8 cellular contexts compared by ENCODE assay signal in the genomic region with DNA sequence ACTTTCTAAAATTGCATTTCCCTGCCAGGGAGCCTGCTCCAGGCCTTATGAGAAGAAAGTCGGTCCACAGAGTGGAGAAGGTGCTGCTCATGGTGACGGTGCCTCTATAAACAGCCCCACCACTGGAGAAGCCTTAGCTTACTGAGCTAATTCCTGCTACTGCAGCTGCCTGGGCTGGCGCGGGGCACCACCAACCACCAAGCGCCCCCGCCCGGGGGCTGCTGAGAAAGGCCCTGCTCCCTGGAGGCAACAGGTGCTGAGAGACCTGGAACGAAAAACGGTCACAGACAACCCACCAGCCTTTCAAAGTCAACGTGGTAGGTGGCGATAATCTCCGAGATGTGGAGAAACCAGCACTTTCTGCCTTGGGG. TPM values are rescaled to one million over a fixed set of nuclear protein-coding genes. Genes with fewer than 3 reads are reported as not detected.
DNase-seq lines count a peak whose midpoint lies in the region; ATAC-seq and TF ChIP-seq lines count a peak whose summit lies in the region.

No MANE protein-coding gene starts in this region.

- no peak for TF ChIP-seq EP300 in sigmoid colon (IDR thresholded peaks at IDR 0.05)

- no peak for ATAC-seq in HG02852 (IDR thresholded peaks at IDR 0.05; ENCODE audit: unreplicated experiment)

- peak overlapping the region; percentile 55 to 78 (median 74) for H3K4me3 ChIP-seq in sigmoid colon

- intact Hi-C loops in sigmoid colon (cut with DNase I): no loop called here

- peaks cover 0 to 3% (median 0%) of the 10 kb centered on the region in 4 donors for H3K36me3 ChIP-seq in sigmoid colon

- H3K9me3 ChIP-seq in sigmoid colon: no peaks in the 10 kb centered on the region

- 16 to 26% methylated on average over 12 of the region's 12 CpGs for WGBS in sigmoid colon, 2 donors

- TF ChIP-seq CTCF in VCaP (conservative IDR thresholded peaks at IDR 0.05): 0 out of 2 replicates have a peak, but pooled peaks have one; percentile 13
- TF ChIP-seq CTCF in sigmoid colon (IDR thresholded peaks at IDR 0.05): no peak

- peak; percentile 24 to 54 (median 36) for DNase-seq in stimulated activated naive CD4-positive, alpha-beta T cell (lab: John Stamatoyannopoulos, UW)
- DNase-seq in stimulated activated naive CD4-positive, alpha-beta T cell treated with Interleukin-2 at 50 U/mL for 16 hours (lab: John Stamatoyannopoulos, UW): no peak
- DNase-seq in erythroblast (lab: John Stamatoyannopoulos, UW) (peak; percentile 54 to 63), sigmoid colon (peak; percentile 65), COLO829 (ENCODE audit: low spot score) (no peak), NCI-H345 treated with DMSO at 0.1 percent for 48 hours (lab: John Stamatoyannopoulos, UW; ENCODE audit: unreplicated experiment) (no peak)

- H3K4me1 ChIP-seq in sigmoid colon: peaks cover 0 to 49% (median 43%) of the 10 kb centered on the region in 4 donors

- peaks cover 0 to 5% (median 0%) of the 10 kb centered on the region in 3 donors for H3K27me3 ChIP-seq in sigmoid colon

- H3K27ac ChIP-seq in VCaP (peak overlapping the region; percentile 98), sigmoid colon (peak overlapping the region; percentile 97 to 98 (median 98))

- TF ChIP-seq POLR2A in erythroblast (IDR thresholded peaks at IDR 0.05; ENCODE audit: low read length): no peak
- no peak for TF ChIP-seq POLR2A in sigmoid colon (IDR thresholded peaks at IDR 0.05)

RNA-seq across cellular contexts. Expression of a gene that starts 2.9 kb away (rescaled TPM):
- 10 to 100 TPM; 23.5 to 57.3 (median 30.2) TPM for total RNA-seq in sigmoid colon
- polyA plus RNA-seq in sigmoid colon: 10 to 100 TPM in 1 of 3 donors, 1 to 10 TPM in 2; 7.4 to 34.4 (median 8.4) TPM

RNA-seq across cellular contexts. Expression of a gene that starts 3.8 kb away (rescaled TPM):
- 1 to 10 TPM; 3.5 to 8.6 (median 4.4) TPM for total RNA-seq in sigmoid colon
- 1 to 10 TPM; 3.6 to 9.3 (median 3.7) TPM for polyA plus RNA-seq in sigmoid colon

RNA-seq across cellular contexts. Expression of a gene that starts 24.3 kb away (rescaled TPM):
- total RNA-seq in sigmoid colon: 10 to 100 TPM in 3 of 4 donors, 1 to 10 TPM in 1; 9.8 to 16.8 (median 13.1) TPM
- polyA plus RNA-seq in sigmoid colon: 10 to 100 TPM; 10.2 to 15.1 (median 15.0) TPM

RNA-seq across cellular contexts. Expression of a gene that starts 33.9 kb away (rescaled TPM):
- 100 to 1,000 TPM in 1 of 4 donors, 10 to 100 TPM in 3; 57.4 to 113 (median 79.2) TPM for total RNA-seq in sigmoid colon
- 100 to 1,000 TPM in 1 of 3 donors, 10 to 100 TPM in 2; 78.6 to 128 (median 84.7) TPM for polyA plus RNA-seq in sigmoid colon

RNA-seq across cellular contexts. Expression of a gene that starts 42.7 kb away (rescaled TPM):
- 10 to 100 TPM; 12.4 to 27.4 (median 16.3) TPM for total RNA-seq in sigmoid colon
- 100 to 1,000 TPM in 1 of 3 donors, 10 to 100 TPM in 1, 1 to 10 TPM in 1; 8.4 to 122 (median 17.3) TPM for polyA plus RNA-seq in sigmoid colon

Comparison
In these comparisons a context has a peak if more than half of its experiments do, and no peak if none do; other contexts are left out.
1. DNase-seq: peak in stimulated activated naive CD4-positive, alpha-beta T cell (6 of 6), erythroblast (2 of 2) and sigmoid colon (single experiment); none in stimulated activated naive CD4-positive, alpha-beta T cell treated with Interleukin-2 at 50 U/mL for 16 hours (single experiment), COLO829 (single experiment) and NCI-H345 treated with DMSO at 0.1 percent for 48 hours (single experiment).